8 cellular contexts compared by ENCODE assay signal in genomic region chr11:10459029-10459970, GRCh38. TPM values are rescaled to one million over a fixed set of nuclear protein-coding genes. Genes with fewer than 3 reads are reported as not detected.
A peak's percentile ranks its signal among the peaks of the same experiment; 100 is the strongest.
DNase-seq lines count a peak whose midpoint lies in the region; ATAC-seq and TF ChIP-seq lines count a peak whose summit lies in the region.

No MANE protein-coding gene starts in this region.

- H3K9ac ChIP-seq in BLaER1 treated with 17β-estradiol and CSF1 and Interleukin-3, amounts not matched to agents 10 nM and 100 nM: peak overlapping the region; percentile 58 to 96 (median 76); a peak in 21 of 22 replicates

- peak overlapping the region in 8 of 10 experiments; percentile 40 to 76 (median 65); a peak in 15 of 20 replicates for H3K4me3 ChIP-seq in BLaER1 treated with 17β-estradiol and CSF1 and Interleukin-3, amounts not matched to agents 10 nM and 100 nM
- H3K4me3 ChIP-seq in WERI-Rb-1 (ENCODE audit: low read depth, low read length): peak overlapping the region; percentile 11; the same call in 1 of the 2 replicates

- peaks cover 0 to 20% (median 0%) of the 10 kb centered on the region in 11 experiments; a peak in 5 of 22 replicates for H3K9me3 ChIP-seq in BLaER1 treated with 17β-estradiol and CSF1 and Interleukin-3, amounts not matched to agents 10 nM and 100 nM (replicated peaks in 1 of 11)
- no peaks in the 10 kb centered on the region for H3K9me3 ChIP-seq in WERI-Rb-1 (ENCODE audit: severe bottlenecking)

- H4K20me1 ChIP-seq in BLaER1 treated with 17β-estradiol and CSF1 and Interleukin-3, amounts not matched to agents 10 nM and 100 nM: peaks cover 0 to 81% (median 0%) of the 10 kb centered on the region in 11 experiments; a peak in 8 of 22 replicates

- no peaks in the 10 kb centered on the region for H3K27me3 ChIP-seq in BLaER1 treated with 17β-estradiol and CSF1 and Interleukin-3, amounts not matched to agents 10 nM and 100 nM
- no peaks in the 10 kb centered on the region for H3K27me3 ChIP-seq in WERI-Rb-1 (ENCODE audit: insufficient read depth, low read depth, severe bottlenecking)

- DNase-seq in WERI-Rb-1 (peak; percentile 59), dermis blood vessel endothelial cell (peak; percentile 34), G401 (ENCODE audit: low spot score) (no peak), T1000 (lab: John Stamatoyannopoulos, UW) (no peak)
- DNase-seq in stimulated activated CD4-positive, alpha-beta T cell treated with anti-CD3 and anti-CD28 coated beads, Interleukin-2, amount 100 ng/mL, for 4 hours (ENCODE audit: low read depth): peak; percentile 44

- peaks cover 69 to 77% (median 71%) of the 10 kb centered on the region in 10 experiments for H3K4me1 ChIP-seq in BLaER1 treated with 17β-estradiol and CSF1 and Interleukin-3, amounts not matched to agents 10 nM and 100 nM

- no peak for TF ChIP-seq CTCF in WERI-Rb-1 (IDR thresholded peaks at IDR 0.05; ENCODE audit: low read depth, low read length)

- peaks cover 30 to 61% (median 35%) of the 10 kb centered on the region in 11 experiments for H3K36me3 ChIP-seq in BLaER1 treated with 17β-estradiol and CSF1 and Interleukin-3, amounts not matched to agents 10 nM and 100 nM
- peaks cover 41% of the 10 kb centered on the region for H3K36me3 ChIP-seq in WERI-Rb-1

- in situ Hi-C loops in G401 (cut with HindIII; ENCODE audit: low sequenced_read_pairs): no loop called here

- H3K4me2 ChIP-seq in BLaER1 treated with 17β-estradiol and CSF1 and Interleukin-3, amounts not matched to agents 10 nM and 100 nM: peak overlapping the region; percentile 84 to 97 (median 93)

- H3K27ac ChIP-seq in BLaER1 treated with 17β-estradiol and CSF1 and Interleukin-3, amounts not matched to agents 10 nM and 100 nM: peak overlapping the region; percentile 22 to 98 (median 87); a peak in 21 of 22 replicates
- H3K27ac ChIP-seq in WERI-Rb-1: peak overlapping the region; percentile 34

- peak; percentile 58 for ATAC-seq in GM19324 (IDR thresholded peaks at IDR 0.05; ENCODE audit: low FRiP score, unreplicated experiment)
- ATAC-seq in HG03432 (IDR thresholded peaks at IDR 0.05; ENCODE audit: unreplicated experiment): peak; percentile 58

RNA-seq across cellular contexts. Expression of gene AMPD3, which starts 4.2 kb away (rescaled TPM):
- total RNA-seq in dermis blood vessel endothelial cell: 1.0 and 2.3 TPM in 2 replicates
- total RNA-seq in G401 (2014; rRNA removed; shearing (Covaris generic)): 0.54 and 1.8 TPM in 2 replicates

Comparison
In these comparisons a context has a peak if more than half of its experiments do, and no peak if none do; other contexts are left out.
1. DNase-seq: peak in WERI-Rb-1 (single experiment), dermis blood vessel endothelial cell (single experiment) and stimulated activated CD4-positive, alpha-beta T cell treated with anti-CD3 and anti-CD28 coated beads, Interleukin-2, amount 100 ng/mL, for 4 hours (single experiment); none in G401 (single experiment) and T1000 (single experiment).